Comparison of ENCODE assay signal across 11 cellular contexts in genomic region chr4:113474017-113474416, GRCh38.
DNase-seq lines count a peak whose midpoint lies in the region; ATAC-seq and TF ChIP-seq lines count a peak whose summit lies in the region.
"Had no signal": no experiment of that assay in that cellular context is flagged by ENCODE, and none has a peak within 500 bp of the region (broad histone marks: within the 10 kb centered on the region; RNA-seq: fewer than 3 reads in every experiment).

No MANE protein-coding gene starts in this region.

- H3K79me2 ChIP-seq in neural progenitor cell (ENCODE audit: low read depth), result no peaks in the 10 kb centered on the region

- H3K9me3 Mint-ChIP-seq in neural progenitor cell, result peaks cover 8% of the 10 kb centered on the region

- H3K36me3 Mint-ChIP-seq in neural progenitor cell, result peaks cover 24% of the 10 kb centered on the region

- H3K27ac Mint-ChIP-seq in neural progenitor cell, result no peak overlapping the region

- TF ChIP-seq CTCF in AG09309 (IDR thresholded peaks at IDR 0.05; ENCODE audit: control insufficient read depth, insufficient read depth, low read depth, low read length, missing control alignments) (no peak), kidney epithelial cell (IDR thresholded peaks at IDR 0.05; ENCODE audit: insufficient read depth, low read length, poor library complexity, severe bottlenecking) (no peak), neural progenitor cell (IDR thresholded peaks at IDR 0.05) (no peak)

- no peak overlapping the region for H3K27ac ChIP-seq in neural progenitor cell

- no peak overlapping the region for H3K9ac ChIP-seq in neural progenitor cell

- no peaks in the 10 kb centered on the region for H3K4me1 ChIP-seq in neural progenitor cell

- H2AFZ ChIP-seq in neural progenitor cell (replicated peaks), result no peak overlapping the region

- H3K4me3 Mint-ChIP-seq in neural progenitor cell, result no peak overlapping the region

- no peak for ATAC-seq in HG03460 (IDR thresholded peaks at IDR 0.05; ENCODE audit: unreplicated experiment)

- H3K27me3 ChIP-seq in kidney epithelial cell (ENCODE audit: control insufficient read depth, insufficient read depth, low read length) (no peaks in the 10 kb centered on the region), neural progenitor cell (no peaks in the 10 kb centered on the region)

- no peaks in the 10 kb centered on the region for H4K20me1 ChIP-seq in neural progenitor cell (ENCODE audit: low read depth)

- in situ Hi-C loops in G401 (cut with HindIII; ENCODE audit: low sequenced_read_pairs), result no loop called here

- peak; percentile 81 for DNase-seq in AG09309 (ENCODE audit: low read depth)
- DNase-seq in H4 (ENCODE audit: low spot score), result peak; percentile 7
- peak; percentile 72 for DNase-seq in amniotic epithelial cell (ENCODE audit: low read depth)
- peak; percentile 76 for DNase-seq in kidney epithelial cell (ENCODE audit: low read depth)
- DNase-seq in neural progenitor cell (ENCODE audit: low spot score), result no peak
- no peak for DNase-seq in iPS-NIHi7 (ENCODE audit: extremely low spot score)
- no peak for DNase-seq in G401 (ENCODE audit: low spot score)
- DNase-seq: cortex of kidney, DMS 273 treated with DMSO at 0.1 percent for 48 hours, NCI-H446 treated with DMSO at 0.1 percent for 48 hours had no signal

- H3K4me1 Mint-ChIP-seq in neural progenitor cell, result peaks cover 7% of the 10 kb centered on the region

- no peak overlapping the region for H3K4me2 ChIP-seq in neural progenitor cell

- H3K9me3 ChIP-seq in neural progenitor cell (ENCODE audit: low read depth), result no peaks in the 10 kb centered on the region

- no peaks in the 10 kb centered on the region for H3K27me3 Mint-ChIP-seq in neural progenitor cell (ENCODE audit: insufficient read depth, low read depth)

- H3K4me3 ChIP-seq in AG09309 (ENCODE audit: control insufficient read depth, low read depth, low read length), result no peak overlapping the region
- H3K4me3 ChIP-seq in kidney epithelial cell (ENCODE audit: low read depth, low read length), result no peak overlapping the region
- no peak overlapping the region for H3K4me3 ChIP-seq in neural progenitor cell

- no peaks in the 10 kb centered on the region for H3K36me3 ChIP-seq in kidney epithelial cell (ENCODE audit: control insufficient read depth, insufficient read depth, low read length)
- no peaks in the 10 kb centered on the region for H3K36me3 ChIP-seq in neural progenitor cell

- no peaks in the 10 kb centered on the region for H3F3A ChIP-seq in neural progenitor cell (ENCODE audit: low read depth)

Comparison
In these comparisons a context has a peak if more than half of its experiments do, and no peak if none do; other contexts are left out.
1. DNase-seq: peak in AG09309 (single experiment), H4 (single experiment), amniotic epithelial cell (single experiment) and kidney epithelial cell (single experiment); none in neural progenitor cell (single experiment), iPS-NIHi7 (single experiment) and G401 (single experiment).